Comparison of ENCODE assay signal across 25 cellular contexts in genomic region chr17:82779541-82779940, GRCh38.
"Had no signal": no experiment of that assay in that cellular context is flagged by ENCODE, and none has a peak within 500 bp of the region (broad histone marks: within the 10 kb centered on the region; RNA-seq: fewer than 3 reads in every experiment).

No MANE protein-coding gene starts in this region.

- H3K4me1 ChIP-seq: pancreas, prostate gland, uterus had no signal

- H3K27me3 ChIP-seq: pancreas, spleen, tibial nerve, uterus had no signal

- H3K9me3 Mint-ChIP-seq: immature natural killer cell; naive thymus-derived CD4-positive, alpha-beta T cell; natural killer cell treated with Interleukin-12 subunit alpha and Interleukin-12 subunit beta and Interleukin-15 and Interleukin-18, amount 100 ng/mL, for 72 hours; stimulated activated naive CD8-positive, alpha-beta T cell treated with anti-CD3 and anti-CD28 coated beads, Interleukin-15, amount 100 ng/mL, for 72 hours; type B pancreatic cell had no signal

- H3K4me3 Mint-ChIP-seq: immature natural killer cell; naive thymus-derived CD4-positive, alpha-beta T cell; natural killer cell treated with Interleukin-12 subunit alpha and Interleukin-12 subunit beta and Interleukin-15 and Interleukin-18, amount 100 ng/mL, for 72 hours; stimulated activated memory B cell treated with anti-CD40 and anti-IgM and Interleukin-4, amounts not matched to agents 10 μg/mL and 1 μg/mL and 100 μg/mL, for 72 hours; stimulated activated naive CD8-positive, alpha-beta T cell treated with anti-CD3 and anti-CD28 coated beads, Interleukin-15, amount 100 ng/mL, for 72 hours; type B pancreatic cell had no signal

- H3K27me3 Mint-ChIP-seq: naive thymus-derived CD4-positive, alpha-beta T cell; natural killer cell treated with Interleukin-12 subunit alpha and Interleukin-12 subunit beta and Interleukin-15 and Interleukin-18, amount 100 ng/mL, for 72 hours; stimulated activated memory B cell treated with anti-CD40 and anti-IgM and Interleukin-4, amounts not matched to agents 10 μg/mL and 1 μg/mL and 100 μg/mL, for 72 hours; stimulated activated naive CD8-positive, alpha-beta T cell treated with anti-CD3 and anti-CD28 coated beads, Interleukin-15, amount 100 ng/mL, for 72 hours; type B pancreatic cell had no signal

- H3K4me3 ChIP-seq: left ventricle myocardium inferior, lung, mucosa of descending colon, pancreas, prostate gland, spleen, tibial nerve, uterus had no signal

- H3K36me3 Mint-ChIP-seq: immature natural killer cell; natural killer cell treated with Interleukin-12 subunit alpha and Interleukin-12 subunit beta and Interleukin-15 and Interleukin-18, amount 100 ng/mL, for 72 hours had no signal

- H3K36me3 ChIP-seq: pancreas, prostate gland, uterus had no signal

- H3K27ac Mint-ChIP-seq: naive thymus-derived CD4-positive, alpha-beta T cell; natural killer cell treated with Interleukin-12 subunit alpha and Interleukin-12 subunit beta and Interleukin-15 and Interleukin-18, amount 100 ng/mL, for 72 hours; stimulated activated memory B cell treated with anti-CD40 and anti-IgM and Interleukin-4, amounts not matched to agents 10 μg/mL and 1 μg/mL and 100 μg/mL, for 72 hours had no signal

- DNase-seq: hypothalamus; immature natural killer cell; kidney; left ventricle myocardium inferior; midbrain; mucosa of descending colon; naive thymus-derived CD4-positive, alpha-beta T cell; nucleus accumbens; retina; right cardiac atrium; small intestine; spleen; stimulated activated CD4-positive, alpha-beta T cell treated with anti-CD3 and anti-CD28 coated beads, Interleukin-4, amount 100 ng/mL, for 24 hours; stimulated activated naive CD4-positive, alpha-beta T cell treated with Interleukin-2 at 50 U/mL for 16 hours; stimulated activated naive CD8-positive, alpha-beta T cell treated with anti-CD3 and anti-CD28 coated beads, Interleukin-15, amount 100 ng/mL, for 72 hours; substantia nigra; uterus had no signal

- H3K9me3 ChIP-seq: left ventricle myocardium inferior, mucosa of descending colon, pancreas, prostate gland, spleen, tibial nerve, uterus had no signal

- H3K27ac ChIP-seq: left ventricle myocardium inferior, pancreas, prostate gland, uterus had no signal

- ATAC-seq: mucosa of descending colon; naive thymus-derived CD4-positive, alpha-beta T cell; natural killer cell treated with Interleukin-12 subunit alpha and Interleukin-12 subunit beta and Interleukin-15 and Interleukin-18, amount 100 ng/mL, for 72 hours; pancreas; right cardiac atrium; sciatic nerve; stimulated activated memory B cell treated with anti-CD40 and anti-IgM and Interleukin-4, amounts not matched to agents 10 μg/mL and 1 μg/mL and 100 μg/mL, for 72 hours; stimulated activated naive CD8-positive, alpha-beta T cell treated with anti-CD3 and anti-CD28 coated beads, Interleukin-15, amount 100 ng/mL, for 72 hours had no signal
